Comparison of ENCODE assay signal across 19 cellular contexts in the genomic region with DNA sequence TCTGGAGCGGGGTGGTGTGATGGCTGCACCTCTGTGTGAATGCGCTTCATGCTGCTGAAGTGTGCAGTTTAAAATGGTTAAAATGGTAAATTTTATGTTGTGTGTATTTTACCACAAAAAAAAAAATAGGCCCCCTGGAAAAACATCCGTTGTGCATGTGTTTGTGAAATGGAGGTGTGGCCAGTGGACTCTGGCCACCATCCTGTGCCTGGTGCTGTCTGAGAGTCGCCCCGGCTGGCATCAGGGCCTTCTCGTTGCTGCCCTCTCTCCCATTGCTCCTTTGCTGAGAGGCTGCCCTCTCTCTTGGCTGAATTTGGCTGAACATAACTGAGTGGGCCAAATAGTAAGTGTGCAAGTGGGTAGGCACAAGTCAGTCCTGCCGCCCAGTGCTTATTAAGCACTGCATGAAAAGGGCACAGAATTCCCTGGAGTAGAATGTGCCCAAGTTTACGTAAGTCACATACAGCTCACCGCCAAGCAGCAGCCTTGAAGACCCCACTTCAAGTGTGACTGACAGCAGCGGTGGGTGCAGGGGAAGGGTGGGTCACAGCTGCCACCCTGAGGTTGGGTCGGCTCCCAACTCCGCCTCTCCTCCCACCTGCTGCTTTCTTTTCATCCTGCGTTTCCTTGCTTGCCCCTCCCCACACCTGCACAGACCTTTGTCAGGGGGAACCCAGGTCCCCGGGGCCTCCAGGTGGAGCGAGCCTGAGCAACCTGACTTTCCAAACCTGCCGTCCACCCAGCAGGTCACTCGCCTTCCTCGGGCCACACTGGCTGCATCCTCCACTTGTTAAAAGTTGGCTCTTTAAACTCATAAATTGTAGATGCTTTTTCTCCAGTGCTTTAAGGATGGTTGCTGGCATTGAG. TPM values are rescaled to one million over a fixed set of nuclear protein-coding genes. Genes with fewer than 3 reads are reported as not detected.
DNase-seq lines count a peak whose midpoint lies in the region; ATAC-seq and TF ChIP-seq lines count a peak whose summit lies in the region.
"Had no signal": no experiment of that assay in that cellular context is flagged by ENCODE, and none has a peak within 500 bp of the region (broad histone marks: within the 10 kb centered on the region; RNA-seq: fewer than 3 reads in every experiment).

No MANE protein-coding gene starts in this region.

- peaks cover 20% of the 10 kb centered on the region for H3K4me1 Mint-ChIP-seq in dendritic cell treated with granulocyte-macrophage colony-stimulating factor and Interleukin-4, amounts not matched to agents 40 ng/mL and 50 ng/mL, for 4 days (ENCODE audit: low read depth)
- H3K4me1 Mint-ChIP-seq in MCF 10A (ENCODE audit: insufficient read depth, unreplicated experiment) = peaks cover 3% of the 10 kb centered on the region

- peak overlapping the region; percentile 30 for H3K27ac Mint-ChIP-seq in dendritic cell treated with granulocyte-macrophage colony-stimulating factor and Interleukin-4, amounts not matched to agents 40 ng/mL and 50 ng/mL, for 4 days
- H3K27ac Mint-ChIP-seq in MCF 10A (ENCODE audit: low read depth, unreplicated experiment) = no peak overlapping the region
- H3K27ac Mint-ChIP-seq: naive thymus-derived CD4-positive, alpha-beta T cell; T-helper 2 cell treated with Interferon-gamma antibody and Interleukin-4, amounts not matched to agents 5 μg/mL and 100 μg/mL, for 36 hours had no signal

- ATAC-seq in Right ventricle myocardium superior (ENCODE audit: poor library complexity) = peak; percentile 23
- ATAC-seq in left cardiac atrium = no peak
- peak; percentile 60 for ATAC-seq in mucosa of descending colon
- no peak for ATAC-seq in HG03159 (IDR thresholded peaks at IDR 0.05; ENCODE audit: unreplicated experiment)
- ATAC-seq in HG03520 (IDR thresholded peaks at IDR 0.05; ENCODE audit: unreplicated experiment) = no peak
- ATAC-seq: activated CD4-positive, CD25-positive, alpha-beta regulatory T cell treated with anti-CD3 and anti-CD28 coated beads, Interleukin-2, amount 50 U/mL, for 24 hours; naive thymus-derived CD4-positive, alpha-beta T cell had no signal

- H3K36me3 ChIP-seq in mucosa of descending colon (ENCODE audit: low read depth) = no peaks in the 10 kb centered on the region

- CTCF ChIA-PET in MCF 10A (lab: Yijun Ruan, JAX) = interaction anchor here (0.9 kb wide), 1 partner anchor 12 kb away, joined by 5 read pairs; no protein-coding TSS in a partner anchor

- POLR2A ChIA-PET in MCF 10A (lab: Yijun Ruan, JAX) = no interaction called here

- in situ Hi-C loops in G401 (cut with HindIII; ENCODE audit: low sequenced_read_pairs) = no loop called here

- H3K4me3 Mint-ChIP-seq in dendritic cell treated with granulocyte-macrophage colony-stimulating factor and Interleukin-4, amounts not matched to agents 40 ng/mL and 50 ng/mL, for 4 days = no peak overlapping the region
- no peak overlapping the region for H3K4me3 Mint-ChIP-seq in MCF 10A (ENCODE audit: unreplicated experiment)
- H3K4me3 Mint-ChIP-seq: naive thymus-derived CD4-positive, alpha-beta T cell; T-helper 2 cell treated with Interferon-gamma antibody and Interleukin-4, amounts not matched to agents 5 μg/mL and 100 μg/mL, for 36 hours had no signal

- TF ChIP-seq CTCF in mucosa of descending colon (IDR thresholded peaks at IDR 0.05) (no peak), MCF 10A (IDR thresholded peaks at IDR 0.05; ENCODE audit: unreplicated experiment) (no peak)

- no TSS peak for BruUV-seq in MCF 10A (replicated peaks; lab: Mats Ljungman, UMichigan)

- no peaks in the 10 kb centered on the region for H3K27me3 Mint-ChIP-seq in dendritic cell treated with granulocyte-macrophage colony-stimulating factor and Interleukin-4, amounts not matched to agents 40 ng/mL and 50 ng/mL, for 4 days
- no peaks in the 10 kb centered on the region for H3K27me3 Mint-ChIP-seq in MCF 10A (ENCODE audit: insufficient read depth, unreplicated experiment)
- H3K27me3 Mint-ChIP-seq: naive thymus-derived CD4-positive, alpha-beta T cell had no signal

- DNase-seq in Right ventricle myocardium superior (no peak), left cardiac atrium (no peak), mucosa of descending colon (peak; percentile 59 to 63 (median 61)), G401 (ENCODE audit: low spot score) (no peak), MCF 10A (ENCODE audit: unreplicated experiment) (no peak)
- DNase-seq: amniotic stem cell; DMS53; foreskin fibroblast; mammary epithelial cell; naive thymus-derived CD4-positive, alpha-beta T cell; NCI-H187; NCI-H526; upper lobe of left lung had no signal

- H3K9me3 Mint-ChIP-seq in dendritic cell treated with granulocyte-macrophage colony-stimulating factor and Interleukin-4, amounts not matched to agents 40 ng/mL and 50 ng/mL, for 4 days = no peaks in the 10 kb centered on the region
- no peaks in the 10 kb centered on the region for H3K9me3 Mint-ChIP-seq in MCF 10A (ENCODE audit: unreplicated experiment)
- H3K9me3 Mint-ChIP-seq: naive thymus-derived CD4-positive, alpha-beta T cell; T-helper 2 cell treated with Interferon-gamma antibody and Interleukin-4, amounts not matched to agents 5 μg/mL and 100 μg/mL, for 36 hours had no signal

- intact Hi-C loops in Right ventricle myocardium superior (cut with DNase I) (no loop called here), left cardiac atrium (cut with DNase I) (no loop called here), mucosa of descending colon (cut with DNase I, micrococcal nuclease) (no loop called here), MCF 10A (cut with micrococcal nuclease) (no loop called here)
- intact Hi-C loops in dendritic cell treated with granulocyte-macrophage colony-stimulating factor and Interleukin-4, amounts not matched to agents 40 ng/mL and 50 ng/mL, for 4 days (cut with micrococcal nuclease) = no loop called here

- peaks cover 85% of the 10 kb centered on the region for H3K36me3 Mint-ChIP-seq in dendritic cell treated with granulocyte-macrophage colony-stimulating factor and Interleukin-4, amounts not matched to agents 40 ng/mL and 50 ng/mL, for 4 days (ENCODE audit: low read depth)
- H3K36me3 Mint-ChIP-seq in MCF 10A (ENCODE audit: insufficient read depth, unreplicated experiment) = peaks cover 68% of the 10 kb centered on the region

- no peaks in the 10 kb centered on the region for H3K9me3 ChIP-seq in mucosa of descending colon
- H3K9me3 ChIP-seq: SJSA1, upper lobe of left lung had no signal

- H3K4me1 ChIP-seq in mucosa of descending colon (ENCODE audit: low read depth) = peaks cover 39% of the 10 kb centered on the region

- H3K4me3 ChIP-seq in mucosa of descending colon = no peak overlapping the region
- H3K4me3 ChIP-seq: SJSA1, upper lobe of left lung had no signal

RNA-seq across cellular contexts. Expression of a gene that starts 46.8 kb away (rescaled TPM):
- total RNA-seq in Right ventricle myocardium superior (34.3 TPM), left cardiac atrium (10 to 100 TPM; 35.9 to 53.9 TPM), mucosa of descending colon (10 to 100 TPM; 39.7 to 62.3 (median 43.5) TPM), MCF 10A (2022) (85.9 and 104 TPM in 2 replicates)
- 52.8 and 57.7 TPM in 2 replicates for total RNA-seq in G401 (2014; rRNA removed; shearing (Covaris generic))

Comparison
In these comparisons a context has a peak if more than half of its experiments do, and no peak if none do; other contexts are left out.
1. ATAC-seq: peak in Right ventricle myocardium superior (single experiment) and mucosa of descending colon (single experiment); none in left cardiac atrium (0 of 2), HG03159 (single experiment) and HG03520 (single experiment).
2. DNase-seq: peak in mucosa of descending colon (3 of 3); none in Right ventricle myocardium superior (single experiment), left cardiac atrium (single experiment), G401 (single experiment) and MCF 10A (single experiment).